In the genomic region with DNA sequence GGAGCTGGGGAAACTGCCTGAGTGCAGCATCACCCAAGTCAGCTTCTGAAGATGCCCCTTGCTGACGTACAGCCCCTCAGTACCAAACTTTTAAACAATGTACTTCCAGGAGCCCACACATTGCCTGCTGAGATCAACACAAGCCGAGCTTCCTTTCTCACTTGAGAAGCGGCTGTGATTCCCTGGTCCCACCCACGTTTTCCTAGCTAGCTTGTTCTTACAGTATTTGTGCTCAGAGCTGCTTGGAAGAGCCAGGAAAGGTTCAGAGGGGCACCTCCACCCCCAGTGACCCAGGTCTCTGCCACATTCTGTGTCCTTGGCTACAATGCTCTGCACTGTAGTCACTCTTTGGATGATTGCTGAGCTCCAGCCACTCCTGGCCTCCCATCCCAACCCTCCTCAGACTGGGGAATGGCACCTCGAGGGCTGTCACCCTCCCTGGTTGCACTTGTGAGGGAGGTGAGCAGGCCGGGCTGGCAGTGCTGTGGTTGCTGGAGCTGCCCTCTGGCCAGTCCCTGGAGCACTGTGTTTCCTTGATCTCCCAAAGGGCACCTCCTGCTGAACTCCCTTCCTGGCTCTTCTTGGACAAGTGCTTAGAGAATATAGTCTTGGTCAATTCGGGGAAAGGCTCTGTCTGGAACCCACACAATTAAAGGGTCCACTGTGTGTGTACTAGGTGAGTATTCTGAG, we compare ENCODE assay signal across 31 cellular contexts.
"Had no signal": no experiment of that assay in that cellular context is flagged by ENCODE, and none has a peak within 500 bp of the region (broad histone marks: within the 10 kb centered on the region; RNA-seq: fewer than 3 reads in every experiment).

No MANE protein-coding gene starts in this region.

- H3K36me3 ChIP-seq: adrenal gland, heart right ventricle, WERI-Rb-1 had no signal

- H3K27ac Mint-ChIP-seq: activated B cell treated with CpG ODN at 0.5 μM for 24 hours; activated CD8-positive, alpha-beta T cell treated with anti-CD3 and anti-CD28 coated beads for 36 hours; activated naive CD8-positive, alpha-beta T cell treated with anti-CD3 and anti-CD28 coated beads for 36 hours; activated naive CD8-positive, alpha-beta T cell treated with anti-CD3 and anti-CD28 coated beads, Interleukin-2, amount 50 U/mL, for 24 hours; activated T-helper 17 cell treated with anti-CD3 and anti-CD28 coated beads, Interleukin-2, amount 50 U/mL, for 72 hours; effector memory CD8-positive, alpha-beta T cell; T-helper 17 cell; T-helper 2 cell treated with Interferon-gamma antibody and Interleukin-4, amounts not matched to agents 5 μg/mL and 100 μg/mL, for 36 hours had no signal

- H3K27me3 ChIP-seq: adrenal gland, body of pancreas had no signal

- H3K27me3 Mint-ChIP-seq: activated naive CD8-positive, alpha-beta T cell treated with anti-CD3 and anti-CD28 coated beads for 36 hours; activated naive CD8-positive, alpha-beta T cell treated with anti-CD3 and anti-CD28 coated beads, Interleukin-2, amount 50 U/mL, for 24 hours had no signal

- H3K9me3 ChIP-seq: adrenal gland, body of pancreas, heart right ventricle had no signal

- H3K36me3 Mint-ChIP-seq: activated naive CD8-positive, alpha-beta T cell treated with anti-CD3 and anti-CD28 coated beads for 36 hours had no signal

- H3K27ac ChIP-seq: adrenal gland, body of pancreas, epithelial cell of prostate, heart right ventricle, WERI-Rb-1 had no signal

- H3K4me1 Mint-ChIP-seq: activated B cell treated with CpG ODN at 0.5 μM for 24 hours; activated naive CD8-positive, alpha-beta T cell treated with anti-CD3 and anti-CD28 coated beads for 36 hours; activated naive CD8-positive, alpha-beta T cell treated with anti-CD3 and anti-CD28 coated beads, Interleukin-2, amount 50 U/mL, for 24 hours; activated T-helper 17 cell treated with anti-CD3 and anti-CD28 coated beads, Interleukin-2, amount 50 U/mL, for 72 hours; T-helper 17 cell had no signal

- H3K9me3 Mint-ChIP-seq: effector memory CD8-positive, alpha-beta T cell; T-helper 2 cell treated with Interferon-gamma antibody and Interleukin-4, amounts not matched to agents 5 μg/mL and 100 μg/mL, for 36 hours had no signal

- ATAC-seq: activated CD4-positive, CD25-positive, alpha-beta regulatory T cell treated with anti-CD3 and anti-CD28 coated beads, Interleukin-2, amount 50 U/mL, for 24 hours; activated CD8-positive, alpha-beta T cell treated with anti-CD3 and anti-CD28 coated beads for 36 hours; activated naive CD8-positive, alpha-beta T cell treated with anti-CD3 and anti-CD28 coated beads, Interleukin-2, amount 50 U/mL, for 24 hours; activated T-cell treated with anti-CD3 and anti-CD28 coated beads, Interleukin-2, amount 50 U/mL, for 4 hours; activated T-helper 17 cell treated with anti-CD3 and anti-CD28 coated beads, Interleukin-2, amount 50 U/mL, for 72 hours; body of pancreas; effector memory CD8-positive, alpha-beta T cell; heart right ventricle; T-helper 17 cell had no signal

- DNase-seq: activated B cell treated with CpG ODN at 0.5 μM for 24 hours; activated CD4-positive, alpha-beta T cell treated with anti-CD3 and anti-CD28 coated beads for 48 hours; activated CD4-positive, alpha-beta T cell treated with anti-CD3 and anti-CD28 coated beads, Interleukin-2, amount 50 U/mL, for 1 hour; activated CD4-positive, alpha-beta T cell treated with anti-CD3 and anti-CD28 coated beads, Interleukin-2, amount 50 U/mL, for 48 hours; activated CD8-positive, alpha-beta memory T cell treated with anti-CD3 and anti-CD28 coated beads for 24 hours; activated CD8-positive, alpha-beta T cell treated with anti-CD3 and anti-CD28 coated beads for 36 hours; activated effector memory CD4-positive, alpha-beta T cell treated with Interleukin-2 at 50 U/mL for 16 hours; activated gamma-delta T cell treated with Interleukin-2 at 50 U/mL for 16 hours; activated naive CD4-positive, alpha-beta T cell treated with anti-CD3 and anti-CD28 coated beads, Interleukin-2, amount 50 U/mL, for 16 hours; activated naive CD4-positive, alpha-beta T cell treated with Interleukin-2 at 50 U/mL for 16 hours; activated naive CD8-positive, alpha-beta T cell treated with anti-CD3 and anti-CD28 coated beads for 36 hours; activated naive CD8-positive, alpha-beta T cell treated with anti-CD3 and anti-CD28 coated beads, Interleukin-2, amount 50 U/mL, for 24 hours; activated T-cell treated with anti-CD3 and anti-CD28 coated beads, Interleukin-2, amount 50 U/mL, for 4 hours; adrenal gland; aorta; body of pancreas; cortex of kidney; dermis blood vessel endothelial cell; effector CD4-positive, alpha-beta T cell; effector memory CD8-positive, alpha-beta T cell; foreskin fibroblast; glutamatergic neuron; heart right ventricle; T-helper 1 cell; T-helper 17 cell; T1000; WERI-Rb-1 had no signal

- H3K4me3 ChIP-seq: adrenal gland, body of pancreas, heart right ventricle had no signal

- H3K4me1 ChIP-seq: body of pancreas, heart right ventricle had no signal

- H3K4me3 Mint-ChIP-seq: activated B cell treated with CpG ODN at 0.5 μM for 24 hours; activated CD8-positive, alpha-beta T cell treated with anti-CD3 and anti-CD28 coated beads for 36 hours; activated naive CD8-positive, alpha-beta T cell treated with anti-CD3 and anti-CD28 coated beads for 36 hours; activated naive CD8-positive, alpha-beta T cell treated with anti-CD3 and anti-CD28 coated beads, Interleukin-2, amount 50 U/mL, for 24 hours; activated T-cell treated with anti-CD3 and anti-CD28 coated beads, Interleukin-2, amount 50 U/mL, for 4 hours; activated T-helper 17 cell treated with anti-CD3 and anti-CD28 coated beads, Interleukin-2, amount 50 U/mL, for 72 hours; effector memory CD8-positive, alpha-beta T cell; T-helper 17 cell; T-helper 2 cell treated with Interferon-gamma antibody and Interleukin-4, amounts not matched to agents 5 μg/mL and 100 μg/mL, for 36 hours had no signal
